29 cellular contexts compared by ENCODE assay signal in genomic region chr3:178519701-178520100, GRCh38. TPM values are rescaled to one million over a fixed set of nuclear protein-coding genes. Genes with fewer than 3 reads are reported as not detected.
"Had no signal": no experiment of that assay in that cellular context is flagged by ENCODE, and none has a peak within 500 bp of the region (broad histone marks: within the 10 kb centered on the region; RNA-seq: fewer than 3 reads in every experiment).

No MANE protein-coding gene starts in this region.

- H3K27me3 ChIP-seq: esophagus squamous epithelium, heart right ventricle, left lung, neural progenitor cell, right atrium auricular region, sigmoid colon, spleen, tibial nerve, upper lobe of left lung, uterus had no signal

- DNase-seq: dermis blood vessel endothelial cell; effector memory CD4-positive, alpha-beta T cell; erythroblast; esophagus squamous epithelium; foreskin melanocyte; glutamatergic neuron; heart right ventricle; hippocampal formation; left cardiac atrium; left lung; midbrain; naive thymus-derived CD4-positive, alpha-beta T cell; sigmoid colon; spleen; stimulated activated CD4-positive, alpha-beta T cell treated with anti-CD3 and anti-CD28 coated beads, Interleukin-4, amount 100 ng/mL, for 4 hours; stimulated activated naive CD8-positive, alpha-beta T cell treated with anti-CD3 and anti-CD28 coated beads, Interleukin-15, Interleukin-2, amounts not matched to agents 100 U/mL and 50 U/mL, for 24 hours; substantia nigra; upper lobe of left lung; uterus had no signal

- H3K4me3 ChIP-seq: coronary artery, esophagus squamous epithelium, heart right ventricle, left lung, neural progenitor cell, right atrium auricular region, sigmoid colon, spleen, thoracic aorta, tibial nerve, upper lobe of left lung, uterus had no signal

- H3K9ac ChIP-seq: neural progenitor cell, parathyroid adenoma had no signal

- H3K79me2 ChIP-seq: parathyroid adenoma had no signal

- H3K4me1 ChIP-seq: esophagus squamous epithelium, left lung, neural progenitor cell, parathyroid adenoma, sigmoid colon, spleen, tibial nerve, upper lobe of left lung, uterus had no signal

- H3K27ac ChIP-seq: coronary artery, esophagus squamous epithelium, heart right ventricle, left lung, neural progenitor cell, parathyroid adenoma, right atrium auricular region, sigmoid colon, spleen, thoracic aorta, tibial nerve, upper lobe of left lung, uterus had no signal

- H3K4me2 ChIP-seq: neural progenitor cell had no signal

- H3K9me3 ChIP-seq: esophagus squamous epithelium, heart right ventricle, left lung, right atrium auricular region, sigmoid colon, spleen, thoracic aorta, tibial nerve, upper lobe of left lung, uterus had no signal

- H3K36me3 ChIP-seq: esophagus squamous epithelium, heart right ventricle, left lung, neural progenitor cell, right atrium auricular region, sigmoid colon, spleen, thoracic aorta, tibial nerve, upper lobe of left lung, uterus had no signal

- H2AFZ ChIP-seq: neural progenitor cell, parathyroid adenoma had no signal

- ATAC-seq: left lung; naive thymus-derived CD4-positive, alpha-beta T cell; stimulated activated memory B cell treated with anti-CD40 and anti-IgM and Interleukin-4, amounts not matched to agents 10 μg/mL and 1 μg/mL and 100 μg/mL, for 72 hours; stimulated activated naive CD8-positive, alpha-beta T cell treated with anti-CD3 and anti-CD28 coated beads, Interleukin-15, Interleukin-2, amounts not matched to agents 100 U/mL and 50 U/mL, for 24 hours had no signal

RNA-seq across cellular contexts. Expression of gene KCNMB2, which starts 16.5 kb away (rescaled TPM):
- total RNA-seq: dermis blood vessel endothelial cell; lower leg skin; lung microvascular endothelial cell; naive thymus-derived CD4-positive, alpha-beta T cell; progenitor cell of endocrine pancreas; thoracic aorta; tibial nerve had no signal
- polyA plus RNA-seq: naive thymus-derived CD4-positive, alpha-beta T cell had no signal
